ENCODE assay signal across 8 cellular contexts in the genomic region with DNA sequence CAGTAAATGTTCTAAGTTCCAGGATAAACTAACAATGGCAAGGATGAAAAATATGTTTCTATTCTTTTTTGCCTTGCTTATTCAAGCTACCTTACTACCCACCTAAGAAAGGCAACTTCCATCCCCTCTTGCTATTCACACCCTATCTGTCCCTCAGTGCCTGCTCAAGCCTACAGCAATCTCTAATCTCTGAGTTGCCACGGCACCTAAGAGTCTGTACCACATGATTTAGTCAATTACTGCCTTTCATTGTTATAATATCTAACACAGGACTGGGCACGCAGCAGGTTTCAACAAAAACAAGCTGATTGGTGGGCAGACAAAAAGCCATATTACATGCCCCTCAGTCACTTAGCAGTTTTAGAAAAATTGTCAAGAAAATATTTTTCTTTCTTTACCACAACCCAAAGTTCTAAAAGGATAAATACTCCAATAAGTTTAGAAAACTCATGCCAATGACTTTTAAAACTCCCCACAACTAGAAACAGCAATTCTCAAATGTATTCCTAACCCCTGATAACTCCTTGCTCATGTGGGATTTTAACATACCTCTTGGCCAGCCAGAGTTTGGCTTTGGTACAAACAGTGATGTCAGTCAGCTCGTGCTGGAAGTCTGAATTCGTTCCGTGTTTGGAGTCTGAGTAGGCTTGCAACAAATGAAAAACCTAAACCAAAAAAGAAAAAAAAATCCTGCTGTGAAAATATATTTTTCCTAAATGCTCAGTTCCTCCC.
DNase-seq lines count a peak whose midpoint lies in the region; ATAC-seq and TF ChIP-seq lines count a peak whose summit lies in the region.

No MANE protein-coding gene starts in this region.

- no peak overlapping the region for H3K9ac ChIP-seq in trophoblast cell (ENCODE audit: low read length)

- peak overlapping the region; percentile 84 for H2BK5ac ChIP-seq in trophoblast cell (ENCODE audit: low read depth, low read length, poor library complexity)

- TF ChIP-seq CTCF in AG09309 (IDR thresholded peaks at IDR 0.05; ENCODE audit: control insufficient read depth, insufficient read depth, low read depth, low read length, missing control alignments) = no peak
- no peak for TF ChIP-seq CTCF in VCaP (conservative IDR thresholded peaks at IDR 0.05)

- peaks cover 30 to 42% of the 10 kb centered on the region in 2 experiments for H3K4me1 ChIP-seq in trophoblast cell (ENCODE audit: control insufficient read depth in 1 of 2, insufficient read depth in 2 of 2, low read length in 2 of 2)

- peak overlapping the region; percentile 97 for H2BK12ac ChIP-seq in trophoblast cell (ENCODE audit: low read length)

- no peaks in the 10 kb centered on the region for H3K9me3 ChIP-seq in trophoblast cell (ENCODE audit: insufficient read depth, low read depth, low read length)

- no peak overlapping the region for H3K4me3 ChIP-seq in AG09309 (ENCODE audit: control insufficient read depth, low read depth, low read length)
- H3K4me3 ChIP-seq in trophoblast cell (ENCODE audit: low read depth, low read length) = no peak overlapping the region

- H3K27ac ChIP-seq in VCaP (peak overlapping the region; percentile 86), trophoblast cell (ENCODE audit: low read depth, low read length) (peak overlapping the region; percentile 55)

- peak overlapping the region; percentile 70 for H3K14ac ChIP-seq in trophoblast cell (ENCODE audit: low read length)

- no peak overlapping the region for H3K23ac ChIP-seq in trophoblast cell (ENCODE audit: low read length)

- H4K12ac ChIP-seq in trophoblast cell (ENCODE audit: low read depth, low read length) = no peak overlapping the region

- H2BK120ac ChIP-seq in trophoblast cell (ENCODE audit: insufficient read depth, low read length, poor library complexity) = peak overlapping the region; percentile 79

- peak overlapping the region; percentile 62 for H2AK5ac ChIP-seq in trophoblast cell (ENCODE audit: low read length)

- H4K8ac ChIP-seq in trophoblast cell (ENCODE audit: low read depth, low read length) = peak overlapping the region; percentile 58

- H3K4me2 ChIP-seq in trophoblast cell (ENCODE audit: low read length) = no peak overlapping the region

- H4K91ac ChIP-seq in trophoblast cell (ENCODE audit: low read depth, low read length) = peak overlapping the region; percentile 91

- DNase-seq in AG09309 (ENCODE audit: low read depth) = peak; percentile 45
- peak; percentile 51 for DNase-seq in globus pallidus (ENCODE audit: low spot score)
- no peak for DNase-seq in trophoblast cell
- DNase-seq in activated effector memory CD4-positive, alpha-beta T cell treated with anti-CD3 and anti-CD28 coated beads, Interleukin-2, amount 50 U/mL, for 16 hours = no peak
- DNase-seq in 8988T = no peak

- no peaks in the 10 kb centered on the region for H3K36me3 ChIP-seq in trophoblast cell (ENCODE audit: control insufficient read depth in 1 of 2, insufficient read depth in 2 of 2, low read length in 2 of 2)

- H3K18ac ChIP-seq in trophoblast cell (ENCODE audit: low read length) = peak overlapping the region; percentile 77

- peak overlapping the region; percentile 65 for H3K4ac ChIP-seq in trophoblast cell (ENCODE audit: low read depth, low read length)

- no peak overlapping the region for H2AFZ ChIP-seq in trophoblast cell (ENCODE audit: insufficient read depth, low read length, poor library complexity)

- peaks cover 4% of the 10 kb centered on the region for H3K79me2 ChIP-seq in trophoblast cell (ENCODE audit: control insufficient read depth, insufficient read depth, low read length, poor library complexity)

- no peak for ATAC-seq in GM21786 (IDR thresholded peaks at IDR 0.05; ENCODE audit: unreplicated experiment)
- ATAC-seq in HG03354 (IDR thresholded peaks at IDR 0.05; ENCODE audit: poor library complexity, severe bottlenecking, unreplicated experiment) = no peak

- no peaks in the 10 kb centered on the region for H3K27me3 ChIP-seq in trophoblast cell (ENCODE audit: insufficient read depth, low read length)

- H3K79me1 ChIP-seq in trophoblast cell (ENCODE audit: low read length) = peaks cover 39% of the 10 kb centered on the region

- no CpG with 5 or more reads among the region's 5 CpGs for WGBS in trophoblast cell (ENCODE audit: extremely low coverage, insufficient coverage, insufficient read length)

Comparison
In these comparisons a context has a peak if more than half of its experiments do, and no peak if none do; other contexts are left out.
1. DNase-seq: peak in AG09309 (single experiment) and globus pallidus (single experiment); none in trophoblast cell (0 of 2), activated effector memory CD4-positive, alpha-beta T cell treated with anti-CD3 and anti-CD28 coated beads, Interleukin-2, amount 50 U/mL, for 16 hours (single experiment) and 8988T (single experiment).